ENCODE assay signal across 23 cellular contexts in genomic region chr15:89192136-89192535, GRCh38. TPM values are rescaled to one million over a fixed set of nuclear protein-coding genes. Genes with fewer than 3 reads are reported as not detected.
A peak's percentile ranks its signal among the peaks of the same experiment; 100 is the strongest.
DNase-seq lines count a peak whose midpoint lies in the region; ATAC-seq and TF ChIP-seq lines count a peak whose summit lies in the region.
"Had no signal": no experiment of that assay in that cellular context is flagged by ENCODE, and none has a peak within 500 bp of the region (broad histone marks: within the 10 kb centered on the region; RNA-seq: fewer than 3 reads in every experiment).

No MANE protein-coding gene starts in this region.

- no peaks in the 10 kb centered on the region for H3K79me2 ChIP-seq in neural progenitor cell (ENCODE audit: low read depth)

- peaks cover 12% of the 10 kb centered on the region for H3K4me1 ChIP-seq in neural progenitor cell
- H3K4me1 ChIP-seq: SJSA1 had no signal

- no peak for DNase-seq in activated CD4-positive, alpha-beta T cell treated with anti-CD3 and anti-CD28 coated beads, Interleukin-2, amount 10 ng/mL, durations not matched to agents 24 days and 14 days
- no peak for DNase-seq in activated CD4-positive, alpha-beta T cell treated with anti-CD3 and anti-CD28 coated beads, Interleukin-2, amount 50 U/mL, for 48 hours
- DNase-seq in T-helper 17 cell = no peak
- no peak for DNase-seq in dorsolateral prefrontal cortex
- no peak for DNase-seq in neural progenitor cell (ENCODE audit: low spot score)
- DNase-seq in stimulated activated naive CD4-positive, alpha-beta T cell (lab: John Stamatoyannopoulos, UW) = no peak
- DNase-seq: CD4-positive, alpha-beta memory T cell; DND-41; MV-4-11; NCI-H1105 treated with DMSO at 0.1 percent for 48 hours; NCI-H1694 treated with DMSO at 0.1 percent for 48 hours; NCI-H2081 treated with DMSO at 0.1 percent for 48 hours; NCI-H446; NCI-H526 had no signal

- no peak overlapping the region for H2AFZ ChIP-seq in neural progenitor cell (replicated peaks)

- TF ChIP-seq CTCF in dorsolateral prefrontal cortex (IDR thresholded peaks at IDR 0.05 in 54 of 56, conservative IDR thresholded peaks at IDR 0.05 in 2 of 56; ENCODE audit: low read depth in 1 of 56, partially characterized antibody in 56 of 56) (no peak), neural progenitor cell (IDR thresholded peaks at IDR 0.05) (no peak)

- peaks cover 7% of the 10 kb centered on the region for H3K4me1 Mint-ChIP-seq in activated CD4-positive, alpha-beta T cell treated with anti-CD3 and anti-CD28 coated beads, Interleukin-2, amount 10 ng/mL, durations not matched to agents 24 days and 14 days
- H3K4me1 Mint-ChIP-seq in T-helper 17 cell (peaks cover 8% of the 10 kb centered on the region), neural progenitor cell (peaks cover 14% of the 10 kb centered on the region)
- H3K4me1 Mint-ChIP-seq: IgD-negative memory B cell had no signal

- peak overlapping the region; percentile 26 for H3K27ac Mint-ChIP-seq in activated CD4-positive, alpha-beta T cell treated with anti-CD3 and anti-CD28 coated beads, Interleukin-2, amount 10 ng/mL, durations not matched to agents 24 days and 14 days
- peak overlapping the region; percentile 82 for H3K27ac Mint-ChIP-seq in T-helper 17 cell
- H3K27ac Mint-ChIP-seq in neural progenitor cell = no peak overlapping the region
- H3K27ac Mint-ChIP-seq: IgD-negative memory B cell had no signal

- no peaks in the 10 kb centered on the region for H3K36me3 ChIP-seq in neural progenitor cell

- H3K27me3 Mint-ChIP-seq in activated CD4-positive, alpha-beta T cell treated with anti-CD3 and anti-CD28 coated beads, Interleukin-2, amount 10 ng/mL, durations not matched to agents 24 days and 14 days = no peaks in the 10 kb centered on the region
- no peaks in the 10 kb centered on the region for H3K27me3 Mint-ChIP-seq in T-helper 17 cell
- peaks cover 2% of the 10 kb centered on the region for H3K27me3 Mint-ChIP-seq in neural progenitor cell (ENCODE audit: insufficient read depth, low read depth)
- H3K27me3 Mint-ChIP-seq: CD4-positive, alpha-beta memory T cell; IgD-negative memory B cell had no signal

- ATAC-seq in T-helper 17 cell = peak; percentile 47
- no peak for ATAC-seq in GM21737 (IDR thresholded peaks at IDR 0.05; ENCODE audit: unreplicated experiment)
- no peak for ATAC-seq in GM19455 (IDR thresholded peaks at IDR 0.05; ENCODE audit: unreplicated experiment)
- ATAC-seq: Right ventricle myocardium inferior had no signal

- peaks cover 50% of the 10 kb centered on the region for H3K36me3 Mint-ChIP-seq in activated CD4-positive, alpha-beta T cell treated with anti-CD3 and anti-CD28 coated beads, Interleukin-2, amount 10 ng/mL, durations not matched to agents 24 days and 14 days (ENCODE audit: low read depth)
- H3K36me3 Mint-ChIP-seq in T-helper 17 cell (ENCODE audit: low read depth) (peaks cover 9% of the 10 kb centered on the region), neural progenitor cell (peaks cover 21% of the 10 kb centered on the region)

- no peak overlapping the region for H3K9ac ChIP-seq in neural progenitor cell
- H3K9ac ChIP-seq: BLaER1 treated with 17β-estradiol and CSF1 and Interleukin-3, amounts not matched to agents 10 nM and 100 nM had no signal

- no peaks in the 10 kb centered on the region for H3K9me3 ChIP-seq in T-helper 17 cell (ENCODE audit: control insufficient read depth, low read length, poor library complexity, severe bottlenecking)
- no peaks in the 10 kb centered on the region for H3K9me3 ChIP-seq in neural progenitor cell (ENCODE audit: low read depth)
- H3K9me3 ChIP-seq: BLaER1 treated with 17β-estradiol and CSF1 and Interleukin-3, amounts not matched to agents 10 nM and 100 nM; SJSA1 had no signal

- no peak overlapping the region for H3K4me2 ChIP-seq in neural progenitor cell

- H3K4me3 ChIP-seq in dorsolateral prefrontal cortex = no peak overlapping the region
- no peak overlapping the region for H3K4me3 ChIP-seq in neural progenitor cell
- H3K4me3 ChIP-seq: BLaER1 treated with 17β-estradiol and CSF1 and Interleukin-3, amounts not matched to agents 10 nM and 100 nM; SJSA1 had no signal

- intact Hi-C loops in activated CD4-positive, alpha-beta T cell treated with anti-CD3 and anti-CD28 coated beads, Interleukin-2, amount 10 ng/mL, durations not matched to agents 24 days and 14 days (cut with micrococcal nuclease) = no loop called here
- intact Hi-C loops in dorsolateral prefrontal cortex (cut with DNase I) = loop anchor here in 1 of 2 donors (10.0 kb wide), 1 partner anchor 287 kb away; no protein-coding TSS in a partner anchor

- H3F3A ChIP-seq in neural progenitor cell (ENCODE audit: low read depth) = peaks cover 3% of the 10 kb centered on the region

- H3K27ac ChIP-seq in dorsolateral prefrontal cortex = peak overlapping the region in 35 of 59 donors; percentile 2 to 93 (median 47)
- no peak overlapping the region for H3K27ac ChIP-seq in neural progenitor cell
- H3K27ac ChIP-seq: 22Rv1, SJSA1 had no signal

- H3K4me3 Mint-ChIP-seq in activated CD4-positive, alpha-beta T cell treated with anti-CD3 and anti-CD28 coated beads, Interleukin-2, amount 10 ng/mL, durations not matched to agents 24 days and 14 days = no peak overlapping the region
- H3K4me3 Mint-ChIP-seq in T-helper 17 cell (no peak overlapping the region), neural progenitor cell (peak overlapping the region; percentile 34)
- H3K4me3 Mint-ChIP-seq: CD4-positive, alpha-beta memory T cell; IgD-negative memory B cell had no signal

- no peaks in the 10 kb centered on the region for H4K20me1 ChIP-seq in neural progenitor cell (ENCODE audit: low read depth)
- H4K20me1 ChIP-seq: BLaER1 treated with 17β-estradiol and CSF1 and Interleukin-3, amounts not matched to agents 10 nM and 100 nM had no signal

- no peaks in the 10 kb centered on the region for H3K27me3 ChIP-seq in dorsolateral prefrontal cortex
- H3K27me3 ChIP-seq in neural progenitor cell = no peaks in the 10 kb centered on the region
- H3K27me3 ChIP-seq: BLaER1 treated with 17β-estradiol and CSF1 and Interleukin-3, amounts not matched to agents 10 nM and 100 nM; SJSA1 had no signal

- H3K9me3 Mint-ChIP-seq in activated CD4-positive, alpha-beta T cell treated with anti-CD3 and anti-CD28 coated beads, Interleukin-2, amount 10 ng/mL, durations not matched to agents 24 days and 14 days = no peaks in the 10 kb centered on the region
- no peaks in the 10 kb centered on the region for H3K9me3 Mint-ChIP-seq in neural progenitor cell
- H3K9me3 Mint-ChIP-seq: CD4-positive, alpha-beta memory T cell; IgD-negative memory B cell had no signal

RNA-seq across cellular contexts. Expression of gene RLBP1, which starts 29.2 kb away (rescaled TPM):
- not detected in 2 replicates for total RNA-seq in activated CD4-positive, alpha-beta T cell treated with anti-CD3 and anti-CD28 coated beads, Interleukin-2, amount 10 ng/mL, durations not matched to agents 24 days and 14 days
- total RNA-seq in T-helper 17 cell (not detected), dorsolateral prefrontal cortex (10 to 100 TPM in 18 of 120 experiments, 1 to 10 TPM in 102; 1.7 to 21.4 (median 6.2) TPM), neural progenitor cell (ENCODE audit: low replicate concordance) (1.3 and 2.6 TPM in 2 replicates)
- total RNA-seq: CD4-positive, alpha-beta memory T cell; H4; M059J; Right ventricle myocardium inferior; SJSA1 had no signal

RNA-seq across cellular contexts. Expression of gene FANCI, which starts 51.6 kb away (rescaled TPM):
- 189 and 210 TPM in 2 replicates for total RNA-seq in activated CD4-positive, alpha-beta T cell treated with anti-CD3 and anti-CD28 coated beads, Interleukin-2, amount 10 ng/mL, durations not matched to agents 24 days and 14 days
- 10 to 100 TPM; 12.5 to 15.2 TPM for total RNA-seq in T-helper 17 cell
- total RNA-seq in dorsolateral prefrontal cortex = 10 to 100 TPM in 41 of 120 experiments, 1 to 10 TPM in 79; 5.2 to 24.3 (median 8.9) TPM
- total RNA-seq in neural progenitor cell (ENCODE audit: low replicate concordance) = 125 and 133 TPM in 2 replicates
